1 cellular context compared by ENCODE assay signal in the genomic region with DNA sequence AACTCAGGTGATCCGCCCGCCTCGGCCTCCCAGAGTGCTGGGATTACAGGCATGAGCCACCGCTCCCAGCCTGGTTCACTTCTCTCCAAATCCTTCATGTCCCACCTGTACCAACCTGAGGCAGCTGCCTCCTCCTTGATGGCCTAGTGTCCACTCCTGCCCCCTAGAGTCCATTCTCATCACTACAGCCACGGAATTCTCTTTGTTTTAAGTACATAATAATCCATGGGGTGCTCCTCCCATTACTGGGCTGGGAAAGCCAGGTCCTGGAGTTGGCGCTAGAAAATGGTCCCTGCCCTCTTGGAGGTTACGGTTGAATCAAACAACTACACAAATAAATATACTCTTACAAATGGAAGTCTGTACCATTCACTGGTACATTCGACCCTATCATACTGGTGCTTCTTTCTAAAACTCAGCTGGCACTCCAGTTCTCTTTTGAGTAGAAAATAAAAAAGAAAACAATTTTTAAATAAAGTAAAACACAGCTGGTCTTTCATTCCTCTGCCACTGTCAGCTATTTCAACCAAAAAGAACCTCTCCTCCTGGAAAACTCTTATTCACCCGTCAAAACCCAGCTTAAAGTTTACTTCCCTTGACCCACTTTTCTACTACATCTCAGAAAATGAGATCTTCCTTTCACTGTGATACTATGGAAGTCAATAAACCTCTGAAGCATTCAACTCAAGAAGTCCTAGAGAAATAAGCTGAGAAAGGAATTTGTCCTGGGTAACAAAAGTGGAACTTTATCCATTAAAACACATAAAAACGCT.
TF ChIP-seq lines count a peak whose summit lies in the region.

No MANE protein-coding gene starts in this region.

TF ChIP-seq in H1, 55 proteins besides CTCF, POLR2A, EP300 and RAD21:
- TF ChIP-seq, protein P1, sequence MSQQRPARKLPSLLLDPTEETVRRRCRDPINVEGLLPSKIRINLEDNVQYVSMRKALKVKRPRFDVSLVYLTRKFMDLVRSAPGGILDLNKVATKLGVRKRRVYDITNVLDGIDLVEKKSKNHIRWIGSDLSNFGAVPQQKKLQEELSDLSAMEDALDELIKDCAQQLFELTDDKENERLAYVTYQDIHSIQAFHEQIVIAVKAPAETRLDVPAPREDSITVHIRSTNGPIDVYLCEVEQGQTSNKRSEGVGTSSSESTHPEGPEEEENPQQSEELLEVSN (IDR thresholded peaks at IDR 0.05): no peak
- TF ChIP-seq JUND (IDR thresholded peaks at IDR 0.05; ENCODE audit: low read length) (no peak), EZH2 (IDR thresholded peaks at IDR 0.05; ENCODE audit: low read depth, low read length, severe bottlenecking) (no peak), ZNF274 (IDR thresholded peaks at IDR 0.05; ENCODE audit: borderline replicate concordance, extremely low read depth, low read length) (no peak), KDM4A (IDR thresholded peaks at IDR 0.05; ENCODE audit: low read depth, low read length, severe bottlenecking) (no peak), RXRA (IDR thresholded peaks at IDR 0.05; ENCODE audit: insufficient read depth, low read depth, low read length) (no peak), CREB1 (IDR thresholded peaks at IDR 0.05) (0 out of 2 replicates have a peak, but pooled peaks have one; percentile 26), SIX5 (IDR thresholded peaks at IDR 0.05; ENCODE audit: low read depth, low read length) (no peak), CHD1 (IDR thresholded peaks at IDR 0.05; ENCODE audit: low read depth, low read length) (no peak), NANOG (IDR thresholded peaks at IDR 0.05; ENCODE audit: insufficient read depth, low read depth, low read length, poor library complexity, severe bottlenecking) (no peak), TEAD4 (IDR thresholded peaks at IDR 0.05; ENCODE audit: low read depth, low read length) (peak; percentile 42; the same call in 1 of the 2 replicates), CBX5 (IDR thresholded peaks at IDR 0.05; ENCODE audit: low read depth, low read length) (no peak), POU5F1 (IDR thresholded peaks at IDR 0.05; ENCODE audit: low read depth, low read length) (no peak), MAFK (IDR thresholded peaks at IDR 0.05; ENCODE audit: low read depth, low read length) (no peak), EGR1 (IDR thresholded peaks at IDR 0.05; ENCODE audit: borderline replicate concordance, low read depth, low read length) (no peak), CHD2 (IDR thresholded peaks at IDR 0.05; ENCODE audit: low read length) (no peak), PHF8 (conservative IDR thresholded peaks at IDR 0.05; ENCODE audit: low read depth, low read length) (no peak), RBBP5 (IDR thresholded peaks at IDR 0.05; ENCODE audit: borderline replicate concordance, low read depth, low read length) (no peak), JUN (IDR thresholded peaks at IDR 0.05; ENCODE audit: low read depth, low read length) (no peak), KDM5A (IDR thresholded peaks at IDR 0.05; ENCODE audit: low read length) (no peak), SP1 (IDR thresholded peaks at IDR 0.05; ENCODE audit: low read depth, low read length) (no peak), CEBPB (IDR thresholded peaks at IDR 0.05; ENCODE audit: low read depth, low read length) (no peak), FOSL1 (IDR thresholded peaks at IDR 0.05; ENCODE audit: insufficient read depth, low read depth, low read length) (no peak), RNF2 (IDR thresholded peaks at IDR 0.05; ENCODE audit: borderline replicate concordance, low read depth, low read length, missing control alignments, poor library complexity, severe bottlenecking) (no peak), BCL11A (IDR thresholded peaks at IDR 0.05; ENCODE audit: low read depth in 2 of 2, low read length in 2 of 2) (no peak), SP4 (IDR thresholded peaks at IDR 0.05; ENCODE audit: low read length) (no peak), SIN3A (conservative IDR thresholded peaks at IDR 0.05 in 1 of 2, IDR thresholded peaks at IDR 0.05 in 1 of 2; ENCODE audit: low read depth in 1 of 2, low read length in 2 of 2) (no peak), YY1 (IDR thresholded peaks at IDR 0.05; ENCODE audit: low read depth, low read length) (0 out of 2 replicates have a peak, but pooled peaks have one; percentile 7), SAP30 (IDR thresholded peaks at IDR 0.05; ENCODE audit: insufficient read depth, insufficient replicate concordance, low read length) (no peak), ASH2L (IDR thresholded peaks at IDR 0.05; ENCODE audit: low read length) (no peak)
- TF ChIP-seq, protein P2, sequence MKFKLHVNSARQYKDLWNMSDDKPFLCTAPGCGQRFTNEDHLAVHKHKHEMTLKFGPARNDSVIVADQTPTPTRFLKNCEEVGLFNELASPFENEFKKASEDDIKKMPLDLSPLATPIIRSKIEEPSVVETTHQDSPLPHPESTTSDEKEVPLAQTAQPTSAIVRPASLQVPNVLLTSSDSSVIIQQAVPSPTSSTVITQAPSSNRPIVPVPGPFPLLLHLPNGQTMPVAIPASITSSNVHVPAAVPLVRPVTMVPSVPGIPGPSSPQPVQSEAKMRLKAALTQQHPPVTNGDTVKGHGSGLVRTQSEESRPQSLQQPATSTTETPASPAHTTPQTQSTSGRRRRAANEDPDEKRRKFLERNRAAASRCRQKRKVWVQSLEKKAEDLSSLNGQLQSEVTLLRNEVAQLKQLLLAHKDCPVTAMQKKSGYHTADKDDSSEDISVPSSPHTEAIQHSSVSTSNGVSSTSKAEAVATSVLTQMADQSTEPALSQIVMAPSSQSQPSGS (IDR thresholded peaks at IDR 0.05; ENCODE audit: low read length): no peak
- TF ChIP-seq, protein P3, sequence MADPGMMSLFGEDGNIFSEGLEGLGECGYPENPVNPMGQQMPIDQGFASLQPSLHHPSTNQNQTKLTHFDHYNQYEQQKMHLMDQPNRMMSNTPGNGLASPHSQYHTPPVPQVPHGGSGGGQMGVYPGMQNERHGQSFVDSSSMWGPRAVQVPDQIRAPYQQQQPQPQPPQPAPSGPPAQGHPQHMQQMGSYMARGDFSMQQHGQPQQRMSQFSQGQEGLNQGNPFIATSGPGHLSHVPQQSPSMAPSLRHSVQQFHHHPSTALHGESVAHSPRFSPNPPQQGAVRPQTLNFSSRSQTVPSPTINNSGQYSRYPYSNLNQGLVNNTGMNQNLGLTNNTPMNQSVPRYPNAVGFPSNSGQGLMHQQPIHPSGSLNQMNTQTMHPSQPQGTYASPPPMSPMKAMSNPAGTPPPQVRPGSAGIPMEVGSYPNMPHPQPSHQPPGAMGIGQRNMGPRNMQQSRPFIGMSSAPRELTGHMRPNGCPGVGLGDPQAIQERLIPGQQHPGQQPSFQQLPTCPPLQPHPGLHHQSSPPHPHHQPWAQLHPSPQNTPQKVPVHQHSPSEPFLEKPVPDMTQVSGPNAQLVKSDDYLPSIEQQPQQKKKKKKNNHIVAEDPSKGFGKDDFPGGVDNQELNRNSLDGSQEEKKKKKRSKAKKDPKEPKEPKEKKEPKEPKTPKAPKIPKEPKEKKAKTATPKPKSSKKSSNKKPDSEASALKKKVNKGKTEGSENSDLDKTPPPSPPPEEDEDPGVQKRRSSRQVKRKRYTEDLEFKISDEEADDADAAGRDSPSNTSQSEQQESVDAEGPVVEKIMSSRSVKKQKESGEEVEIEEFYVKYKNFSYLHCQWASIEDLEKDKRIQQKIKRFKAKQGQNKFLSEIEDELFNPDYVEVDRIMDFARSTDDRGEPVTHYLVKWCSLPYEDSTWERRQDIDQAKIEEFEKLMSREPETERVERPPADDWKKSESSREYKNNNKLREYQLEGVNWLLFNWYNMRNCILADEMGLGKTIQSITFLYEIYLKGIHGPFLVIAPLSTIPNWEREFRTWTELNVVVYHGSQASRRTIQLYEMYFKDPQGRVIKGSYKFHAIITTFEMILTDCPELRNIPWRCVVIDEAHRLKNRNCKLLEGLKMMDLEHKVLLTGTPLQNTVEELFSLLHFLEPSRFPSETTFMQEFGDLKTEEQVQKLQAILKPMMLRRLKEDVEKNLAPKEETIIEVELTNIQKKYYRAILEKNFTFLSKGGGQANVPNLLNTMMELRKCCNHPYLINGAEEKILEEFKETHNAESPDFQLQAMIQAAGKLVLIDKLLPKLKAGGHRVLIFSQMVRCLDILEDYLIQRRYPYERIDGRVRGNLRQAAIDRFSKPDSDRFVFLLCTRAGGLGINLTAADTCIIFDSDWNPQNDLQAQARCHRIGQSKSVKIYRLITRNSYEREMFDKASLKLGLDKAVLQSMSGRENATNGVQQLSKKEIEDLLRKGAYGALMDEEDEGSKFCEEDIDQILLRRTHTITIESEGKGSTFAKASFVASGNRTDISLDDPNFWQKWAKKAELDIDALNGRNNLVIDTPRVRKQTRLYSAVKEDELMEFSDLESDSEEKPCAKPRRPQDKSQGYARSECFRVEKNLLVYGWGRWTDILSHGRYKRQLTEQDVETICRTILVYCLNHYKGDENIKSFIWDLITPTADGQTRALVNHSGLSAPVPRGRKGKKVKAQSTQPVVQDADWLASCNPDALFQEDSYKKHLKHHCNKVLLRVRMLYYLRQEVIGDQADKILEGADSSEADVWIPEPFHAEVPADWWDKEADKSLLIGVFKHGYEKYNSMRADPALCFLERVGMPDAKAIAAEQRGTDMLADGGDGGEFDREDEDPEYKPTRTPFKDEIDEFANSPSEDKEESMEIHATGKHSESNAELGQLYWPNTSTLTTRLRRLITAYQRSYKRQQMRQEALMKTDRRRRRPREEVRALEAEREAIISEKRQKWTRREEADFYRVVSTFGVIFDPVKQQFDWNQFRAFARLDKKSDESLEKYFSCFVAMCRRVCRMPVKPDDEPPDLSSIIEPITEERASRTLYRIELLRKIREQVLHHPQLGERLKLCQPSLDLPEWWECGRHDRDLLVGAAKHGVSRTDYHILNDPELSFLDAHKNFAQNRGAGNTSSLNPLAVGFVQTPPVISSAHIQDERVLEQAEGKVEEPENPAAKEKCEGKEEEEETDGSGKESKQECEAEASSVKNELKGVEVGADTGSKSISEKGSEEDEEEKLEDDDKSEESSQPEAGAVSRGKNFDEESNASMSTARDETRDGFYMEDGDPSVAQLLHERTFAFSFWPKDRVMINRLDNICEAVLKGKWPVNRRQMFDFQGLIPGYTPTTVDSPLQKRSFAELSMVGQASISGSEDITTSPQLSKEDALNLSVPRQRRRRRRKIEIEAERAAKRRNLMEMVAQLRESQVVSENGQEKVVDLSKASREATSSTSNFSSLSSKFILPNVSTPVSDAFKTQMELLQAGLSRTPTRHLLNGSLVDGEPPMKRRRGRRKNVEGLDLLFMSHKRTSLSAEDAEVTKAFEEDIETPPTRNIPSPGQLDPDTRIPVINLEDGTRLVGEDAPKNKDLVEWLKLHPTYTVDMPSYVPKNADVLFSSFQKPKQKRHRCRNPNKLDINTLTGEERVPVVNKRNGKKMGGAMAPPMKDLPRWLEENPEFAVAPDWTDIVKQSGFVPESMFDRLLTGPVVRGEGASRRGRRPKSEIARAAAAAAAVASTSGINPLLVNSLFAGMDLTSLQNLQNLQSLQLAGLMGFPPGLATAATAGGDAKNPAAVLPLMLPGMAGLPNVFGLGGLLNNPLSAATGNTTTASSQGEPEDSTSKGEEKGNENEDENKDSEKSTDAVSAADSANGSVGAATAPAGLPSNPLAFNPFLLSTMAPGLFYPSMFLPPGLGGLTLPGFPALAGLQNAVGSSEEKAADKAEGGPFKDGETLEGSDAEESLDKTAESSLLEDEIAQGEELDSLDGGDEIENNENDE (IDR thresholded peaks at IDR 0.05; ENCODE audit: insufficient replicate concordance, low read length): no peak
- TF ChIP-seq, protein P4, sequence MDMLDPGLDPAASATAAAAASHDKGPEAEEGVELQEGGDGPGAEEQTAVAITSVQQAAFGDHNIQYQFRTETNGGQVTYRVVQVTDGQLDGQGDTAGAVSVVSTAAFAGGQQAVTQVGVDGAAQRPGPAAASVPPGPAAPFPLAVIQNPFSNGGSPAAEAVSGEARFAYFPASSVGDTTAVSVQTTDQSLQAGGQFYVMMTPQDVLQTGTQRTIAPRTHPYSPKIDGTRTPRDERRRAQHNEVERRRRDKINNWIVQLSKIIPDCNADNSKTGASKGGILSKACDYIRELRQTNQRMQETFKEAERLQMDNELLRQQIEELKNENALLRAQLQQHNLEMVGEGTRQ (IDR thresholded peaks at IDR 0.05; ENCODE audit: low read length): peak; percentile 49
- TF ChIP-seq, protein P5, sequence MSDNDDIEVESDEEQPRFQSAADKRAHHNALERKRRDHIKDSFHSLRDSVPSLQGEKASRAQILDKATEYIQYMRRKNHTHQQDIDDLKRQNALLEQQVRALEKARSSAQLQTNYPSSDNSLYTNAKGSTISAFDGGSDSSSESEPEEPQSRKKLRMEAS (IDR thresholded peaks at IDR 0.05): no peak
